12 cellular contexts compared by ENCODE assay signal in genomic region chr17:39485555-39485954, GRCh38. TPM values are rescaled to one million over a fixed set of nuclear protein-coding genes. Genes with fewer than 3 reads are reported as not detected.
DNase-seq lines count a peak whose midpoint lies in the region; ATAC-seq and TF ChIP-seq lines count a peak whose summit lies in the region.
"Had no signal": no experiment of that assay in that cellular context is flagged by ENCODE, and none has a peak within 500 bp of the region (broad histone marks: within the 10 kb centered on the region; RNA-seq: fewer than 3 reads in every experiment).

No MANE protein-coding gene starts in this region.

- intact Hi-C loops in lower lobe of right lung (cut with DNase I) = no loop called here
- intact Hi-C loops in activated CD4-positive, alpha-beta T cell treated with anti-CD3 and anti-CD28 coated beads for 36 hours (cut with DNase I, micrococcal nuclease) = no loop called here

- CTCF ChIA-PET in activated CD4-positive, alpha-beta T cell treated with anti-CD3 and anti-CD28 coated beads for 36 hours (lab: Charles Lee) = interaction anchor here (0.6 to 1.7 kb wide), 3 partner anchors 13 to 1347 kb away, joined by 3 to 5 read pairs (median 4); no protein-coding TSS in a partner anchor

- no peak overlapping the region for H3K27ac Mint-ChIP-seq in activated CD4-positive, alpha-beta T cell treated with anti-CD3 and anti-CD28 coated beads for 36 hours

- H3K36me3 ChIP-seq in brain microvascular endothelial cell (replicated peaks) = peaks cover 9% of the 10 kb centered on the region
- H3K36me3 ChIP-seq in lower lobe of right lung = peaks cover 58% of the 10 kb centered on the region

- no peak overlapping the region for H3K4me3 Mint-ChIP-seq in activated CD4-positive, alpha-beta T cell treated with anti-CD3 and anti-CD28 coated beads for 36 hours
- H3K4me3 Mint-ChIP-seq: CD4-positive, alpha-beta memory T cell had no signal

- no peaks in the 10 kb centered on the region for H3K27me3 Mint-ChIP-seq in activated CD4-positive, alpha-beta T cell treated with anti-CD3 and anti-CD28 coated beads for 36 hours
- H3K27me3 Mint-ChIP-seq: CD4-positive, alpha-beta memory T cell had no signal

- H3K9me3 Mint-ChIP-seq in activated CD4-positive, alpha-beta T cell treated with anti-CD3 and anti-CD28 coated beads for 36 hours (ENCODE audit: low read depth) = no peaks in the 10 kb centered on the region
- H3K9me3 Mint-ChIP-seq: CD4-positive, alpha-beta memory T cell had no signal

- H3K4me3 ChIP-seq in AG10803 (ENCODE audit: low read length) (no peak overlapping the region), brain microvascular endothelial cell (ENCODE audit: low read depth, low read length) (no peak overlapping the region), lower lobe of right lung (no peak overlapping the region)

- no peak for TF ChIP-seq CTCF in AG10803 (conservative IDR thresholded peaks at IDR 0.05; ENCODE audit: low read length)
- no peak for TF ChIP-seq CTCF in brain microvascular endothelial cell (IDR thresholded peaks at IDR 0.05; ENCODE audit: low read depth, low read length, missing control alignments)
- no peak for TF ChIP-seq CTCF in lower lobe of right lung (IDR thresholded peaks at IDR 0.05)

- ATAC-seq in lower lobe of right lung = peak; percentile 77 to 90
- no peak for ATAC-seq in HG02981 (IDR thresholded peaks at IDR 0.05; ENCODE audit: unreplicated experiment)
- no peak for ATAC-seq in activated CD4-positive, alpha-beta T cell treated with anti-CD3 and anti-CD28 coated beads for 36 hours
- ATAC-seq: left lobe of liver had no signal

- POLR2A ChIA-PET in activated CD4-positive, alpha-beta T cell treated with anti-CD3 and anti-CD28 coated beads for 36 hours (lab: Charles Lee) = interaction anchor here (0.6 to 1.1 kb wide), 3 partner anchors 12 to 80 kb away, joined by 3 read pairs; no protein-coding TSS in a partner anchor

- H3K27ac ChIP-seq in brain microvascular endothelial cell (peak overlapping the region; percentile 78), lower lobe of right lung (no peak overlapping the region)

- peaks cover 6% of the 10 kb centered on the region for H3K4me1 Mint-ChIP-seq in activated CD4-positive, alpha-beta T cell treated with anti-CD3 and anti-CD28 coated beads for 36 hours

- in situ Hi-C loops in brain microvascular endothelial cell (cut with HindIII; ENCODE audit: low pct_ligation_motif_present, low sequenced_read_pairs) = no loop called here

- DNase-seq in AG10803 (ENCODE audit: low read depth) (peak; percentile 98), LoVo (ENCODE audit: low spot score) (peak; percentile 25), brain microvascular endothelial cell (peak; percentile 90), lower lobe of right lung (no peak), DMS153 (lab: John Stamatoyannopoulos, UW) (no peak)
- DNase-seq in effector CD8-positive, alpha-beta T cell (lab: John Stamatoyannopoulos, UW) = no peak
- no peak for DNase-seq in activated CD4-positive, alpha-beta T cell treated with anti-CD3 and anti-CD28 coated beads for 36 hours
- DNase-seq: activated CD4-positive, CD25-positive, alpha-beta regulatory T cell; activated naive CD4-positive, alpha-beta T cell; CD4-positive, alpha-beta memory T cell had no signal

- peaks cover 14% of the 10 kb centered on the region for H3K36me3 Mint-ChIP-seq in activated CD4-positive, alpha-beta T cell treated with anti-CD3 and anti-CD28 coated beads for 36 hours (ENCODE audit: low read depth)

- no peaks in the 10 kb centered on the region for H3K9me3 ChIP-seq in lower lobe of right lung

- no peaks in the 10 kb centered on the region for H3K27me3 ChIP-seq in brain microvascular endothelial cell (replicated peaks)
- H3K27me3 ChIP-seq in lower lobe of right lung (ENCODE audit: low read depth) = no peaks in the 10 kb centered on the region

- no peaks in the 10 kb centered on the region for H3K4me1 ChIP-seq in lower lobe of right lung

RNA-seq across cellular contexts. Expression of gene CDK12, which starts 24.3 kb away (rescaled TPM):
- total RNA-seq in lower lobe of right lung = 53.7 TPM
- 10 to 100 TPM; 65.9 to 83.3 TPM for total RNA-seq in activated CD4-positive, alpha-beta T cell treated with anti-CD3 and anti-CD28 coated beads for 36 hours

RNA-seq across cellular contexts. Expression of gene MED1, which starts 34.5 kb away (rescaled TPM):
- total RNA-seq in lower lobe of right lung = 33.6 TPM
- total RNA-seq in activated CD4-positive, alpha-beta T cell treated with anti-CD3 and anti-CD28 coated beads for 36 hours = 10 to 100 TPM; 66.1 to 76.1 TPM

Comparison
In these comparisons a context has a peak if more than half of its experiments do, and no peak if none do; other contexts are left out.
1. DNase-seq: peak in AG10803 (single experiment), LoVo (single experiment) and brain microvascular endothelial cell (single experiment); none in lower lobe of right lung (single experiment), DMS153 (single experiment), effector CD8-positive, alpha-beta T cell (single experiment) and activated CD4-positive, alpha-beta T cell treated with anti-CD3 and anti-CD28 coated beads for 36 hours (single experiment).
2. ATAC-seq: peak in lower lobe of right lung (2 of 2); none in HG02981 (single experiment) and activated CD4-positive, alpha-beta T cell treated with anti-CD3 and anti-CD28 coated beads for 36 hours (single experiment).